12 cellular contexts compared by ENCODE assay signal in the genomic region with DNA sequence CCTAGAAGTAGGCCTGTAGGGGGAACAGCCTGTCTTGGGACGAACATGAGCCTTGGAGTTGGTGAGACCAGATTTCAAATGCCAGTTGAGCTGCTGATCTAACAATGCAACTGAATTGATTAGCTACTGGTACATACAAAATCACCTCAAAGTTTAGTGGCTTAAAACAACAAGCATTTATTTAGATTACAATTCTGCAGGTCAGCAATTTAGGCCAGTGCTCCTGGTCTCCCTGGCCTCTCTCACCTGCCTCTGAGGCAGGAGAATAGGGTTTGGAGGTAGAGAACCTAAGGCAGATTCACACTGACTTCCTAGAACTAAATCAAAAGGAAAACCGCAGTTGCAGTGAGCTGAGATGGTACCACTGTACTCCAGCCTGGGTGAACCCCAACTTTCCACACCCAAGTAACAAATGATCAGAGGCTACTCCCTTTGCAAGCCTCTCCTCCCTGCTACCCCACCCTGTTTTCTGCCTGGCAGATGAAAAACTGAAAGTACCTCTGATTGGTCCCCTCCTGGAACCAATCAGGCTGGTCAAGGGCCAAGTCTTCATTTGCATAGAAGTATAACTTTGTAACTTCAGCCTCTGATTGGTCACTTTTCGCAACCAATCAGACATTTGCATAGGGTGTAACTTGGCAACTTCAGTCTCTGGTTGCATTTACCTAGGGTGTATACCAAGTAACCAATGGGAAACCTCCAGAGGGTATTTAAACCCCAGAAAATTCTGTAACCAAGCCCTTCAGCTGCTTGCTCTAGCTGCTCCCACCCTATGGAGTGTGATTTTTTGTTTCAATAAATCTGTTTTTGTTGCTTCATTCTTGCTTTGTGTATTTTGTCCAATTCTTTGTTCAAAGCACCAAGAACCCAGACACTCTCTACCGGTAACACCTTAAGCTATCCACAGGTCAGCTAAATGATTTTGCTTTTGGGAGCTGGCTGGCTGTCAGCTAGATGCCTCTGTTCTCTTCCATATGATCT. TPM values are rescaled to one million over a fixed set of nuclear protein-coding genes. Genes with fewer than 3 reads are reported as not detected.
A peak's percentile ranks its signal among the peaks of the same experiment; 100 is the strongest.
DNase-seq lines count a peak whose midpoint lies in the region; ATAC-seq and TF ChIP-seq lines count a peak whose summit lies in the region.
"Had no signal": no experiment of that assay in that cellular context is flagged by ENCODE, and none has a peak within 500 bp of the region (broad histone marks: within the 10 kb centered on the region; RNA-seq: fewer than 3 reads in every experiment).

No MANE protein-coding gene starts in this region.

- no peaks in the 10 kb centered on the region for H3K27me3 ChIP-seq in GM23248 (replicated peaks; ENCODE audit: insufficient read depth)
- peaks cover 0 to 11% (median 0%) of the 10 kb centered on the region in 45 donors for H3K27me3 ChIP-seq in dorsolateral prefrontal cortex

- peaks cover 6% of the 10 kb centered on the region; the same call in 1 of the 2 replicates for H3F3A ChIP-seq in GM23248 (ENCODE audit: insufficient read depth)

- H3K27me3 Mint-ChIP-seq in activated T-helper 2 cell treated with anti-CD3 and anti-CD28 coated beads, Interferon-gamma antibody, Interleukin-2, Interleukin-4, amounts not matched to agents 10 μg/mL and 5 μg/mL and 100 μg/mL, durations not matched to agents 14 hours and 24 hours and 36 hours (ENCODE audit: low read depth) = peaks cover 4% of the 10 kb centered on the region
- peaks cover 2 to 9% of the 10 kb centered on the region in 2 donors for H3K27me3 Mint-ChIP-seq in natural killer cell treated with Interleukin-12 subunit alpha and Interleukin-12 subunit beta and Interleukin-15 and Interleukin-18, amount 100 ng/mL, for 72 hours

- in situ Hi-C loops in GM23248 (cut with MboI) = no loop called here

- no peaks in the 10 kb centered on the region for H3K9me2 ChIP-seq in GM23248 (ENCODE audit: insufficient read depth)

- no peaks in the 10 kb centered on the region for H3K9me3 ChIP-seq in GM23248 (ENCODE audit: low read depth)
- H3K9me3 ChIP-seq: thoracic aorta had no signal

- no peak overlapping the region for H2AFZ ChIP-seq in GM23248

- no peak overlapping the region for H3K27ac Mint-ChIP-seq in activated T-helper 2 cell treated with anti-CD3 and anti-CD28 coated beads, Interferon-gamma antibody, Interleukin-2, Interleukin-4, amounts not matched to agents 10 μg/mL and 5 μg/mL and 100 μg/mL, durations not matched to agents 14 hours and 24 hours and 36 hours
- no peak overlapping the region for H3K27ac Mint-ChIP-seq in natural killer cell treated with Interleukin-12 subunit alpha and Interleukin-12 subunit beta and Interleukin-15 and Interleukin-18, amount 100 ng/mL, for 72 hours

- no peak overlapping the region for H3K4me3 Mint-ChIP-seq in activated T-helper 2 cell treated with anti-CD3 and anti-CD28 coated beads, Interferon-gamma antibody, Interleukin-2, Interleukin-4, amounts not matched to agents 10 μg/mL and 5 μg/mL and 100 μg/mL, durations not matched to agents 14 hours and 24 hours and 36 hours (ENCODE audit: low read depth)
- no peak overlapping the region for H3K4me3 Mint-ChIP-seq in natural killer cell treated with Interleukin-12 subunit alpha and Interleukin-12 subunit beta and Interleukin-15 and Interleukin-18, amount 100 ng/mL, for 72 hours

- H3K9me3 Mint-ChIP-seq in activated T-helper 2 cell treated with anti-CD3 and anti-CD28 coated beads, Interferon-gamma antibody, Interleukin-2, Interleukin-4, amounts not matched to agents 10 μg/mL and 5 μg/mL and 100 μg/mL, durations not matched to agents 14 hours and 24 hours and 36 hours = no peaks in the 10 kb centered on the region
- H3K9me3 Mint-ChIP-seq in natural killer cell treated with Interleukin-12 subunit alpha and Interleukin-12 subunit beta and Interleukin-15 and Interleukin-18, amount 100 ng/mL, for 72 hours = no peaks in the 10 kb centered on the region

- no peaks in the 10 kb centered on the region for H4K20me1 ChIP-seq in GM23248 (ENCODE audit: insufficient read depth)

- ATAC-seq in natural killer cell treated with Interleukin-12 subunit alpha and Interleukin-12 subunit beta and Interleukin-15 and Interleukin-18, amount 100 ng/mL, for 72 hours = peak; percentile 54 to 68
- no peak for ATAC-seq in HG02571 (IDR thresholded peaks at IDR 0.05; ENCODE audit: unreplicated experiment)

- H3K79me2 ChIP-seq in GM23248 (ENCODE audit: insufficient read depth) = no peaks in the 10 kb centered on the region

- H3K27ac ChIP-seq in GM23248 = no peak overlapping the region
- H3K27ac ChIP-seq in dorsolateral prefrontal cortex = no peak overlapping the region
- H3K27ac ChIP-seq: thoracic aorta had no signal

- no peak overlapping the region for H3K4me2 ChIP-seq in GM23248 (ENCODE audit: unreplicated experiment)

- H3K9ac ChIP-seq in GM23248 = no peak overlapping the region

- DNase-seq in NCI-H524 (lab: John Stamatoyannopoulos, UW) (peak; percentile 4 to 42), NCI-H524 treated with DMSO at 0.1 percent for 48 hours (lab: John Stamatoyannopoulos, UW) (no peak), NB4 (ENCODE audit: low read depth) (peak; percentile 72), GM23248 (no peak), dorsolateral prefrontal cortex (no peak)
- peak; percentile 47 for DNase-seq in activated T-helper 2 cell treated with anti-CD3 and anti-CD28 coated beads, Interferon-gamma antibody, Interleukin-2, Interleukin-4, amounts not matched to agents 10 μg/mL and 5 μg/mL and 100 μg/mL, durations not matched to agents 14 hours and 24 hours and 36 hours (ENCODE audit: low spot score)
- no peak for DNase-seq in natural killer cell treated with Interleukin-12 subunit alpha and Interleukin-12 subunit beta and Interleukin-15 and Interleukin-18, amount 100 ng/mL, for 72 hours (ENCODE audit: low spot score)
- DNase-seq: ACHN, kidney glomerular epithelial cell, NCI-H1105 had no signal

- TF ChIP-seq POLR2A in NB4 (IDR thresholded peaks at IDR 0.05; ENCODE audit: extremely low read depth, insufficient read length) = no peak

- no peak for TF ChIP-seq CTCF in NB4 (IDR thresholded peaks at IDR 0.05; ENCODE audit: low read depth, low read length)
- TF ChIP-seq CTCF in dorsolateral prefrontal cortex (IDR thresholded peaks at IDR 0.05 in 54 of 56, conservative IDR thresholded peaks at IDR 0.05 in 2 of 56; ENCODE audit: low read depth in 1 of 56, partially characterized antibody in 56 of 56) = no peak

- H3K36me3 Mint-ChIP-seq in activated T-helper 2 cell treated with anti-CD3 and anti-CD28 coated beads, Interferon-gamma antibody, Interleukin-2, Interleukin-4, amounts not matched to agents 10 μg/mL and 5 μg/mL and 100 μg/mL, durations not matched to agents 14 hours and 24 hours and 36 hours (ENCODE audit: low read depth) = no peaks in the 10 kb centered on the region
- no peaks in the 10 kb centered on the region for H3K36me3 Mint-ChIP-seq in natural killer cell treated with Interleukin-12 subunit alpha and Interleukin-12 subunit beta and Interleukin-15 and Interleukin-18, amount 100 ng/mL, for 72 hours

- intact Hi-C loops in activated T-helper 2 cell treated with anti-CD3 and anti-CD28 coated beads, Interferon-gamma antibody, Interleukin-2, Interleukin-4, amounts not matched to agents 10 μg/mL and 5 μg/mL and 100 μg/mL, durations not matched to agents 14 hours and 24 hours and 36 hours (cut with micrococcal nuclease) = no loop called here
- intact Hi-C loops in dorsolateral prefrontal cortex (cut with DNase I) = no loop called here

- peaks cover 9% of the 10 kb centered on the region for H3K4me1 Mint-ChIP-seq in activated T-helper 2 cell treated with anti-CD3 and anti-CD28 coated beads, Interferon-gamma antibody, Interleukin-2, Interleukin-4, amounts not matched to agents 10 μg/mL and 5 μg/mL and 100 μg/mL, durations not matched to agents 14 hours and 24 hours and 36 hours (ENCODE audit: low read depth)
- H3K4me1 Mint-ChIP-seq in natural killer cell treated with Interleukin-12 subunit alpha and Interleukin-12 subunit beta and Interleukin-15 and Interleukin-18, amount 100 ng/mL, for 72 hours (ENCODE audit: low read depth in 2 of 2) = peaks cover 5 to 8% of the 10 kb centered on the region in 2 donors

- H3K4me3 ChIP-seq in NB4 (ENCODE audit: low read depth, low read length) (no peak overlapping the region), GM23248 (no peak overlapping the region), dorsolateral prefrontal cortex (no peak overlapping the region)
- H3K4me3 ChIP-seq: thoracic aorta had no signal

- no peaks in the 10 kb centered on the region for H3K36me3 ChIP-seq in GM23248 (ENCODE audit: low read depth)
- H3K36me3 ChIP-seq: thoracic aorta had no signal

- H3K4me1 ChIP-seq in GM23248 (ENCODE audit: insufficient read depth) = no peaks in the 10 kb centered on the region

- 94 to 97% methylated on average over 4 of the region's 4 CpGs for WGBS in GM23248 (ENCODE audit: low coverage in 1 of 2, low lambda C conversion rate in 2 of 2, missing lambda C conversion rate in 2 of 2), 2 experiments

RNA-seq across cellular contexts. Expression of gene UBR2, which starts 8.1 kb away (rescaled TPM):
- total RNA-seq in activated T-helper 2 cell treated with anti-CD3 and anti-CD28 coated beads, Interferon-gamma antibody, Interleukin-2, Interleukin-4, amounts not matched to agents 10 μg/mL and 5 μg/mL and 100 μg/mL, durations not matched to agents 14 hours and 24 hours and 36 hours = 28.6 and 29.6 TPM in 2 replicates
- 10 to 100 TPM; 31.9 to 34.2 TPM for total RNA-seq in natural killer cell treated with Interleukin-12 subunit alpha and Interleukin-12 subunit beta and Interleukin-15 and Interleukin-18, amount 100 ng/mL, for 72 hours
- total RNA-seq in GM23248 (2014; rRNA removed; shearing (Covaris generic)) = 23.3 and 24.8 TPM in 2 replicates
- 8.0 and 8.5 TPM in 2 replicates for polyA plus RNA-seq in GM23248 (2016; fragmentation: Nextera tagmentation; extraction: Ambion mirVana)
- 10 to 100 TPM; 29.5 to 56.9 (median 37.2) TPM for total RNA-seq in dorsolateral prefrontal cortex

Comparison
In these comparisons a context has a peak if more than half of its experiments do, and no peak if none do; other contexts are left out.
1. DNase-seq: peak in NCI-H524 (2 of 2), NB4 (single experiment) and activated T-helper 2 cell treated with anti-CD3 and anti-CD28 coated beads, Interferon-gamma antibody, Interleukin-2, Interleukin-4, amounts not matched to agents 10 μg/mL and 5 μg/mL and 100 μg/mL, durations not matched to agents 14 hours and 24 hours and 36 hours (single experiment); none in NCI-H524 treated with DMSO at 0.1 percent for 48 hours (single experiment), natural killer cell treated with Interleukin-12 subunit alpha and Interleukin-12 subunit beta and Interleukin-15 and Interleukin-18, amount 100 ng/mL, for 72 hours (single experiment), GM23248 (single experiment) and dorsolateral prefrontal cortex (0 of 10).